ENCODE assay signal across 16 cellular contexts in the genomic region with DNA sequence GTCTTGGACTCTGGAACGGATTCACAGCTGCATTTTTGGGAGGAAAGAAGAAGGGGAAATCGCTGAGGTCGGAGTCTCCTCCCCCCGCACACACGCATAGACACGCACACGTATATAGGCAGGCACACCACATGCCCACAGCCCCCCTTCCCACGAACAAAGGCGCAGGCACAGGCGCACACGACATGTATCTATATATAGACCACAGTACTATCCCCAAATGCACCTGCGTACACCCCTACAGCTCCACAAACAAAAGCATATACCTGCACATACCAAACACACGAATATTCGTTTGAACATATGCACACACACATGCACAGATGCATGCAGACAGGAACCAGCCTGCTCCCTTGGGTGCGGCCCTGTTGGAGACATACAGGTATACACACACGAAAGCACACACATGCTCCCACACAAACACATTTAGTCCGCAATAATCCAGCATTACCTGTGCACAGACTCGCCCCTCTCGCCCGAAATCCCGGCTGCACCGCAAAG. TPM values are rescaled to one million over a fixed set of nuclear protein-coding genes. Genes with fewer than 3 reads are reported as not detected.
DNase-seq lines count a peak whose midpoint lies in the region; ATAC-seq and TF ChIP-seq lines count a peak whose summit lies in the region.
"Had no signal": no experiment of that assay in that cellular context is flagged by ENCODE, and none has a peak within 500 bp of the region (broad histone marks: within the 10 kb centered on the region; RNA-seq: fewer than 3 reads in every experiment).

No MANE protein-coding gene starts in this region.

- H2BK15ac ChIP-seq in H9 (ENCODE audit: low read depth, low read length): no peak overlapping the region

- no peak overlapping the region for H2BK12ac ChIP-seq in H9 (ENCODE audit: insufficient read length, low read depth, low read length)

- no peaks in the 10 kb centered on the region for H3K79me2 ChIP-seq in H9 (ENCODE audit: insufficient read depth, low read length)

- WGBS in H9 (ENCODE audit: extremely low coverage, insufficient read length, low lambda C conversion rate): no CpG with 5 or more reads among the region's 22 CpGs

- no peak overlapping the region for H2AFZ ChIP-seq in H9 (ENCODE audit: low read length)

- no peak overlapping the region for H3K23ac ChIP-seq in H9 (ENCODE audit: insufficient read length, low read depth, low read length)

- H3K79me1 ChIP-seq in H9 (ENCODE audit: insufficient read depth, low read depth, low read length, poor library complexity, severe bottlenecking): no peaks in the 10 kb centered on the region

- no peak overlapping the region for H4K91ac ChIP-seq in H9 (ENCODE audit: insufficient read length, low read depth, low read length)

- no peak overlapping the region for H3K4ac ChIP-seq in H9 (ENCODE audit: low read depth, low read length)

- no peak overlapping the region for H3K27ac Mint-ChIP-seq in H9
- peak overlapping the region; percentile 10 for H3K27ac Mint-ChIP-seq in activated T-helper 2 cell treated with anti-CD3 and anti-CD28 coated beads, Interferon-gamma antibody, Interleukin-2, Interleukin-4, amounts not matched to agents 10 μg/mL and 5 μg/mL and 100 μg/mL, durations not matched to agents 14 hours and 24 hours and 36 hours
- no peak overlapping the region for H3K27ac Mint-ChIP-seq in natural killer cell treated with Interleukin-12 subunit alpha and Interleukin-12 subunit beta and Interleukin-15 and Interleukin-18, amount 100 ng/mL, for 72 hours

- peaks cover 10% of the 10 kb centered on the region; the same call in 1 of the 2 replicates for H3K4me1 ChIP-seq in H9 (ENCODE audit: insufficient read depth, low read length)

- H3K23me2 ChIP-seq in H9 (ENCODE audit: insufficient read length, low read depth, low read length, poor library complexity, severe bottlenecking): peaks cover 25% of the 10 kb centered on the region

- no peak overlapping the region for H2BK5ac ChIP-seq in H9 (ENCODE audit: insufficient read length, low read length)

- no peak overlapping the region for H3K18ac ChIP-seq in H9 (ENCODE audit: insufficient read length, low read depth, low read length)

- H3K9me3 ChIP-seq in H9 (ENCODE audit: control insufficient read depth, low read depth, low read length): no peaks in the 10 kb centered on the region
- H3K9me3 ChIP-seq: uterus had no signal

- peaks cover 4 to 7% of the 10 kb centered on the region in 2 experiments; a peak in 4 of 5 replicates for H3K9me3 Mint-ChIP-seq in H9
- H3K9me3 Mint-ChIP-seq in activated T-helper 2 cell treated with anti-CD3 and anti-CD28 coated beads, Interferon-gamma antibody, Interleukin-2, Interleukin-4, amounts not matched to agents 10 μg/mL and 5 μg/mL and 100 μg/mL, durations not matched to agents 14 hours and 24 hours and 36 hours: peaks cover 4% of the 10 kb centered on the region
- H3K9me3 Mint-ChIP-seq in natural killer cell treated with Interleukin-12 subunit alpha and Interleukin-12 subunit beta and Interleukin-15 and Interleukin-18, amount 100 ng/mL, for 72 hours: no peaks in the 10 kb centered on the region

- TF ChIP-seq CTCF in H9 (conservative IDR thresholded peaks at IDR 0.05): no peak

- peaks cover 100% of the 10 kb centered on the region for H3K27me3 Mint-ChIP-seq in H9 (ENCODE audit: low read depth)
- peaks cover 88% of the 10 kb centered on the region for H3K27me3 Mint-ChIP-seq in activated T-helper 2 cell treated with anti-CD3 and anti-CD28 coated beads, Interferon-gamma antibody, Interleukin-2, Interleukin-4, amounts not matched to agents 10 μg/mL and 5 μg/mL and 100 μg/mL, durations not matched to agents 14 hours and 24 hours and 36 hours (ENCODE audit: low read depth)
- H3K27me3 Mint-ChIP-seq in natural killer cell treated with Interleukin-12 subunit alpha and Interleukin-12 subunit beta and Interleukin-15 and Interleukin-18, amount 100 ng/mL, for 72 hours: peaks cover 77 to 86% of the 10 kb centered on the region in 2 donors

- no peak overlapping the region for H2AK5ac ChIP-seq in H9 (ENCODE audit: insufficient read length, low read length)

- DNase-seq in activated CD4-positive, alpha-beta T cell treated with anti-CD3 and anti-CD28 coated beads for 48 hours: peak; percentile 7
- no peak for DNase-seq in activated CD4-positive, alpha-beta T cell treated with anti-CD3 and anti-CD28 coated beads, Interleukin-2, amount 50 U/mL, for 1 hour
- no peak for DNase-seq in H9
- DNase-seq in activated T-helper 2 cell treated with anti-CD3 and anti-CD28 coated beads, Interferon-gamma antibody, Interleukin-2, Interleukin-4, amounts not matched to agents 10 μg/mL and 5 μg/mL and 100 μg/mL, durations not matched to agents 14 hours and 24 hours and 36 hours (ENCODE audit: low spot score): no peak
- no peak for DNase-seq in natural killer cell treated with Interleukin-12 subunit alpha and Interleukin-12 subunit beta and Interleukin-15 and Interleukin-18, amount 100 ng/mL, for 72 hours (ENCODE audit: low spot score)
- no peak for DNase-seq in cardiac septum (ENCODE audit: low spot score)
- no peak for DNase-seq in NCI-H526 treated with DMSO at 0.1 percent for 48 hours (lab: John Stamatoyannopoulos, UW)
- no peak for DNase-seq in amygdala (lab: John Stamatoyannopoulos, UW)
- DNase-seq: DMS153, NCI-H345, spleen had no signal

- ATAC-seq in natural killer cell treated with Interleukin-12 subunit alpha and Interleukin-12 subunit beta and Interleukin-15 and Interleukin-18, amount 100 ng/mL, for 72 hours: no peak

- no peak overlapping the region for H3K27ac ChIP-seq in H9 (ENCODE audit: insufficient read length, low read depth, low read length)
- H3K27ac ChIP-seq: spleen, uterus had no signal

- H3K9ac ChIP-seq in H9 (ENCODE audit: extremely low read depth, insufficient read length, low read length): no peak overlapping the region

- intact Hi-C loops in activated T-helper 2 cell treated with anti-CD3 and anti-CD28 coated beads, Interferon-gamma antibody, Interleukin-2, Interleukin-4, amounts not matched to agents 10 μg/mL and 5 μg/mL and 100 μg/mL, durations not matched to agents 14 hours and 24 hours and 36 hours (cut with micrococcal nuclease): no loop called here
- intact Hi-C loops in cardiac septum (cut with DNase I): no loop called here

- H3K56ac ChIP-seq in H9 (ENCODE audit: insufficient read length, low read depth, low read length): no peak overlapping the region

- peaks cover 92% of the 10 kb centered on the region for H3K27me3 ChIP-seq in H9 (ENCODE audit: insufficient read depth, low read length)

- no peaks in the 10 kb centered on the region for H4K20me1 ChIP-seq in H9 (ENCODE audit: control insufficient read depth, insufficient read depth, insufficient read length)

- H3K4me1 Mint-ChIP-seq in H9: peaks cover 57 to 71% of the 10 kb centered on the region in 2 experiments
- peaks cover 31% of the 10 kb centered on the region for H3K4me1 Mint-ChIP-seq in activated T-helper 2 cell treated with anti-CD3 and anti-CD28 coated beads, Interferon-gamma antibody, Interleukin-2, Interleukin-4, amounts not matched to agents 10 μg/mL and 5 μg/mL and 100 μg/mL, durations not matched to agents 14 hours and 24 hours and 36 hours (ENCODE audit: low read depth)
- peaks cover 47 to 50% of the 10 kb centered on the region in 2 donors for H3K4me1 Mint-ChIP-seq in natural killer cell treated with Interleukin-12 subunit alpha and Interleukin-12 subunit beta and Interleukin-15 and Interleukin-18, amount 100 ng/mL, for 72 hours (ENCODE audit: low read depth in 2 of 2)

- H3K36me3 Mint-ChIP-seq in H9 (ENCODE audit: insufficient read depth in 1 of 3, low read depth in 3 of 3): peaks cover 0 to 2% (median 0%) of the 10 kb centered on the region in 3 experiments; a peak in 1 of 7 replicates
- H3K36me3 Mint-ChIP-seq in activated T-helper 2 cell treated with anti-CD3 and anti-CD28 coated beads, Interferon-gamma antibody, Interleukin-2, Interleukin-4, amounts not matched to agents 10 μg/mL and 5 μg/mL and 100 μg/mL, durations not matched to agents 14 hours and 24 hours and 36 hours (ENCODE audit: low read depth): peaks cover 7% of the 10 kb centered on the region
- H3K36me3 Mint-ChIP-seq in natural killer cell treated with Interleukin-12 subunit alpha and Interleukin-12 subunit beta and Interleukin-15 and Interleukin-18, amount 100 ng/mL, for 72 hours: peaks cover 5% of the 10 kb centered on the region

- H2BK20ac ChIP-seq in H9 (ENCODE audit: low read depth, low read length, poor library complexity, severe bottlenecking): no peak overlapping the region

- no peak overlapping the region for H2BK120ac ChIP-seq in H9 (ENCODE audit: low read depth, low read length, poor library complexity, severe bottlenecking)

- H3K4me3 Mint-ChIP-seq in H9: peak overlapping the region; percentile 42 to 75
- no peak overlapping the region for H3K4me3 Mint-ChIP-seq in activated T-helper 2 cell treated with anti-CD3 and anti-CD28 coated beads, Interferon-gamma antibody, Interleukin-2, Interleukin-4, amounts not matched to agents 10 μg/mL and 5 μg/mL and 100 μg/mL, durations not matched to agents 14 hours and 24 hours and 36 hours (ENCODE audit: low read depth)
- peak overlapping the region; percentile 4 for H3K4me3 Mint-ChIP-seq in natural killer cell treated with Interleukin-12 subunit alpha and Interleukin-12 subunit beta and Interleukin-15 and Interleukin-18, amount 100 ng/mL, for 72 hours

- H3T11ph ChIP-seq in H9 (ENCODE audit: low read length): no peak overlapping the region

- H4K5ac ChIP-seq in H9 (ENCODE audit: insufficient read length, low read depth, low read length): no peak overlapping the region

- no peak overlapping the region for H4K8ac ChIP-seq in H9 (replicated peaks; ENCODE audit: insufficient read length, low read depth, low read length)

- H3K14ac ChIP-seq in H9 (ENCODE audit: insufficient read depth, low read length): no peak overlapping the region

- H3K4me2 ChIP-seq in H9 (ENCODE audit: insufficient read depth, insufficient read length, low read length): peak overlapping the region; percentile 58

RNA-seq across cellular contexts. Expression of gene SLC32A1, which starts 1.2 kb away (rescaled TPM):
- total RNA-seq in H9 (2021): 0.24 and 0.33 TPM in 2 replicates
- total RNA-seq in activated T-helper 2 cell treated with anti-CD3 and anti-CD28 coated beads, Interferon-gamma antibody, Interleukin-2, Interleukin-4, amounts not matched to agents 10 μg/mL and 5 μg/mL and 100 μg/mL, durations not matched to agents 14 hours and 24 hours and 36 hours: not detected in 2 replicates
- total RNA-seq in natural killer cell treated with Interleukin-12 subunit alpha and Interleukin-12 subunit beta and Interleukin-15 and Interleukin-18, amount 100 ng/mL, for 72 hours: not detected
- total RNA-seq in cardiac septum: not detected
- total RNA-seq: H4; liver; omental fat pad; spleen; T-helper 1 cell treated with Interleukin-12 subunit alpha and Interleukin-12 subunit beta and Interleukin-4 antibody, amounts not matched to agents 30 ng/mL and 1 ng/mL, for 36 hours; uterus had no signal

RNA-seq across cellular contexts. Expression of gene ACTR5, which starts 22.8 kb away (rescaled TPM):
- total RNA-seq in H9 (2021): 14.0 and 14.1 TPM in 2 replicates
- 12.1 and 13.2 TPM in 2 replicates for total RNA-seq in activated T-helper 2 cell treated with anti-CD3 and anti-CD28 coated beads, Interferon-gamma antibody, Interleukin-2, Interleukin-4, amounts not matched to agents 10 μg/mL and 5 μg/mL and 100 μg/mL, durations not matched to agents 14 hours and 24 hours and 36 hours
- 10 to 100 TPM in 1 of 2 donors, 1 to 10 TPM in 1; 9.6 to 13.8 TPM for total RNA-seq in natural killer cell treated with Interleukin-12 subunit alpha and Interleukin-12 subunit beta and Interleukin-15 and Interleukin-18, amount 100 ng/mL, for 72 hours
- total RNA-seq in cardiac septum: 3.0 TPM
